ENCODE assay signal across 1 cellular context in the genomic region with DNA sequence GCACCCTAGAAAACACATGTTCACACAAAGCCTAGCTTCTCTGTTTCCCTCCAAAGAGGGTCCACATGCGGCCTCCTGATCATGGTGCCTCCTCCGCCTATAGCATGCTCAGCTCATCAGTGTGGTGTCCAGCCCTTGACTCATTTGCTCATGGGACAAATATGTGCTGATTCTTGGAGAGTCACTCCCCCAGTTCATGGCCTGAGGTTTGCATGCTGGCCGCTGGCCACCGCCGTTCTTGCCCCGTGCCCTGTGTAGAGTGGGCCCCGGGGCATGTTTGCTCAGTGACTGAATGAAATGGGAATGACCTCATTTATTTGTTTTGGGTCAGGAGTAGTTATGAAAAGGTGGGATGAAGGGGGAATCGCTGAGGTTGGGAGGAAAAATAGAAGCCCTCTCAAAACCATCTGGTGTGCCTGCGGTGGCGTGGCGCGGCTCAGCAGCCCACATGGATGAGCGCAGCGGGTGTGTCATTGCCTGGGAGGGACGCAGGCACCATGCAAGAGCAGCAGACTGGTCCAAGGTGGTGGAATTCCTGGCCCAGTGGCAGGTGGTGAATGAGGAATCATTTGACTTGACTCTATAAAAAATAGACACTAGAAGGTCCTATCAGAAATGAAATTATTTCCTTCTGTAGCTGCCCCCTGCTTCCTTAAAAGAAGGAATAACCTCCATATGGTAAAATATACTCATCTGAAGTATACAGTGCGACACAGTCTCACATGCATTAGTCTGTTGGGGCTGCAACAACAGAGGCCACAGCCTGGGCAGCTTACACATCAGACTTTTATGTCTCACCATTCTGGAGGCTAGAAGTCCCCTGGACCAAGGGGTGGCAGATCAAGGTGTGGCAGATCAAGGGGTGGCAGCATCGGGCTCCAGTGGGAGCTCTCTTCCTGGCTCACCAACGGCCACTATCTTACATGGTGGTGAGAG.
TF ChIP-seq lines count a peak whose summit lies in the region.

No MANE protein-coding gene starts in this region.

TF ChIP-seq in SK-N-SH, 30 proteins besides CTCF, POLR2A, EP300 and RAD21 (continued from another document):
- TF ChIP-seq TAF1 (IDR thresholded peaks at IDR 0.05; ENCODE audit: borderline replicate concordance, low read depth, low read length): no peak
